Comparison of ENCODE assay signal across 8 cellular contexts in the genomic region with DNA sequence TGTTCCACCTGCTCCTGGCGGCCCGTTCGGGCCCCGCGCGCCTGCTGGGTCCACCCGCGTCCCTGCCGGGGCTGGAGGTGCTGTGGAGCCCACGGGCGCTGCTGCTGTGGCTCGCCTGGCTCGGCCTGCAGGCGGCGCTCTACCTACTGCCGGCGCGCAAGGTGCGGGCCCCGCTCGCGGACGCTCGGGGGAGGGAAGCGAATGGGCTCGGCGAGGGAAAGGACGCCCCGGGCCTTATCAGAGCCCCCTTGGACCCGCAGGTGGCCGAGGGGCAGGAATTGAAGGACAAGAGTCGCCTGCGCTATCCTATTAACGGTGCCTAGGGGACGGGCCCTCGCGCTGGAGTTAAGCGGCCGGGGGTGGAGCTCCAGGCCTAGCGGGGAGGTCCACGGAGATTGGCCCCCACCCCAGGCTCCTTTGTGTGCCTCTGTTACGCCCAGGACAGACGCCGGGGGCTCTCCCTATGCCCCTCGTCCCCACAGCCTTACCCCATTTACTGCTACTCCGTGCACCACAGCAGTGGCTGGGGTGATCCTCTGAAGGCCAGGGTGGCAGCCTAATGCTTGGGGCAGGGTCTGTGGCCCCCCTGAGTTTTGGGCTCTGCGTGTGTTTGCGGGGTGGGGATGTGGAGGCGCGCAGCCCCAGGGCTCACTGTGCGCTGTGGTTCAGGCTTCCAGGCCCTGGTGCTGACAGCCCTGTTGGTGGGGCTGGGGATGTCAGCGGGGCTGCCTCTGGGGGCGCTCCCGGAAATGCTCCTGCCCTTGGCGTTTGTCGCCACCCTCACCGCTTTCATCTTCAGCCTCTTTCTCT. TPM values are rescaled to one million over a fixed set of nuclear protein-coding genes. Genes with fewer than 3 reads are reported as not detected.
A peak's percentile ranks its signal among the peaks of the same experiment; 100 is the strongest.
DNase-seq lines count a peak whose midpoint lies in the region; ATAC-seq and TF ChIP-seq lines count a peak whose summit lies in the region.

No MANE protein-coding gene starts in this region.

- DNase-seq in COLO668 (lab: John Stamatoyannopoulos, UW; ENCODE audit: unreplicated experiment) (peak; percentile 80), NCI-H345 treated with DMSO at 0.1 percent for 48 hours (lab: John Stamatoyannopoulos, UW; ENCODE audit: unreplicated experiment) (peak; percentile 5), activated T-cell treated with anti-CD3 and anti-CD28 coated beads for 24 hours (ENCODE audit: low read depth) (peak; percentile 62), natural killer cell (peak; percentile 79)

- H3K4me3 Mint-ChIP-seq in natural killer cell = peak overlapping the region; percentile 96

- H3K36me3 Mint-ChIP-seq in natural killer cell = no peaks in the 10 kb centered on the region

- H3K9me3 ChIP-seq in esophagus (ENCODE audit: control insufficient read depth in 2 of 2, insufficient read depth in 1 of 2, low read depth in 1 of 2, low read length in 1 of 2) = no peaks in the 10 kb centered on the region
- H3K9me3 ChIP-seq in subcutaneous abdominal adipose tissue (ENCODE audit: control insufficient read depth in 5 of 5, low read length in 5 of 5) = no peaks in the 10 kb centered on the region

- WGBS in esophagus, 2 donors = 1 to 3% methylated on average over 44 to 57 of the region's 57 CpGs

- H3K4me1 ChIP-seq in esophagus (ENCODE audit: control insufficient read depth in 2 of 2, insufficient read depth in 2 of 2, low read length in 1 of 2) = peaks cover 11 to 48% of the 10 kb centered on the region in 2 donors
- H3K4me1 ChIP-seq in subcutaneous abdominal adipose tissue (ENCODE audit: control insufficient read depth in 5 of 5, insufficient read depth in 5 of 5, low read length in 5 of 5) = peaks cover 2 to 67% (median 47%) of the 10 kb centered on the region in 5 donors

- TF ChIP-seq CTCF in natural killer cell (IDR thresholded peaks at IDR 0.05) = peak; percentile 98

- ATAC-seq in GM21619 (IDR thresholded peaks at IDR 0.05; ENCODE audit: unreplicated experiment) = peak; percentile 27
- ATAC-seq in natural killer cell = peak; percentile 52 to 65 (median 54)
- ATAC-seq in HG02885 (IDR thresholded peaks at IDR 0.05; ENCODE audit: poor library complexity, unreplicated experiment) = no peak

- H3K4me3 ChIP-seq in esophagus (ENCODE audit: low read depth in 1 of 2, low read length in 2 of 2) (peak overlapping the region; percentile 55 to 59), subcutaneous abdominal adipose tissue (ENCODE audit: low read depth in 1 of 5, low read length in 5 of 5) (peak overlapping the region; percentile 33 to 74 (median 63))

- H3K27me3 ChIP-seq in esophagus (ENCODE audit: control insufficient read depth in 1 of 2, insufficient read depth in 2 of 2, low read length in 2 of 2) (no peaks in the 10 kb centered on the region), subcutaneous abdominal adipose tissue (ENCODE audit: control insufficient read depth in 5 of 5, insufficient read depth in 4 of 5, low read length in 5 of 5) (no peaks in the 10 kb centered on the region)

- intact Hi-C loops in natural killer cell (cut with micrococcal nuclease) = loop anchor here (5.0 to 10.0 kb wide), 4 partner anchors 85 to 338 kb away; a partner anchor contains a TSS

- H3K27me3 Mint-ChIP-seq in natural killer cell (ENCODE audit: low read depth in 2 of 2) = no peaks in the 10 kb centered on the region

- H3K9ac ChIP-seq in subcutaneous abdominal adipose tissue (ENCODE audit: low read length in 5 of 5) = peak overlapping the region in 4 of 5 donors; percentile 70 to 81 (median 72)

- H3K9me3 Mint-ChIP-seq in natural killer cell = no peaks in the 10 kb centered on the region

- peaks cover 39% of the 10 kb centered on the region in 2 donors for H3K4me1 Mint-ChIP-seq in natural killer cell

- H3K36me3 ChIP-seq in esophagus (ENCODE audit: control insufficient read depth in 2 of 2, insufficient read depth in 2 of 2, low read length in 1 of 2) (peaks cover 0 to 32% of the 10 kb centered on the region in 2 donors), subcutaneous abdominal adipose tissue (ENCODE audit: control insufficient read depth in 5 of 5, insufficient read depth in 5 of 5, low read length in 5 of 5) (peaks cover 0 to 43% (median 38%) of the 10 kb centered on the region in 5 donors)

- H3K27ac ChIP-seq in esophagus (ENCODE audit: low read depth in 2 of 2, low read length in 1 of 2) = peak overlapping the region; percentile 58 to 80
- no peak overlapping the region for H3K27ac ChIP-seq in subcutaneous abdominal adipose tissue (ENCODE audit: low read depth, low read length)

- peak overlapping the region; percentile 91 to 97 for H3K27ac Mint-ChIP-seq in natural killer cell

RNA-seq across cellular contexts. Expression of a gene that starts 1.1 kb away (rescaled TPM):
- 10 to 100 TPM; 48.3 to 68.3 TPM for polyA plus RNA-seq in esophagus
- total RNA-seq in natural killer cell = 10 to 100 TPM; 17.0 to 23.2 (median 18.6) TPM

RNA-seq across cellular contexts. Expression of a gene that starts 4.7 kb away (rescaled TPM):
- polyA plus RNA-seq in esophagus = 10 to 100 TPM; 12.4 to 13.3 TPM
- 1 to 10 TPM; 5.6 to 6.8 (median 6.1) TPM for total RNA-seq in natural killer cell

RNA-seq across cellular contexts. Expression of a gene that starts 9.2 kb away (rescaled TPM):
- 100 to 1,000 TPM; 789 to 817 TPM for polyA plus RNA-seq in esophagus
- 100 to 1,000 TPM; 724 to 977 (median 968) TPM for total RNA-seq in natural killer cell

RNA-seq across cellular contexts. Expression of a gene that starts 9.4 kb away (rescaled TPM):
- 10 to 100 TPM; 18.9 to 44.3 TPM for polyA plus RNA-seq in esophagus
- total RNA-seq in natural killer cell = 10 to 100 TPM; 36.8 to 37.5 (median 36.9) TPM

RNA-seq across cellular contexts. Expression of a gene that starts 16.7 kb away (rescaled TPM):
- 10 to 100 TPM; 62.3 to 70.4 TPM for polyA plus RNA-seq in esophagus
- 100 to 1,000 TPM; 180 to 197 (median 184) TPM for total RNA-seq in natural killer cell

Comparison
In these comparisons a context has a peak if more than half of its experiments do, and no peak if none do; other contexts are left out.
1. DNase-seq: peak in every context shown above with its lines; median percentile 80 in COLO668; 79 in natural killer cell; 62 in activated T-cell treated with anti-CD3 and anti-CD28 coated beads for 24 hours; 5 in NCI-H345 treated with DMSO at 0.1 percent for 48 hours.